ENCODE assay signal across 8 cellular contexts in the genomic region with DNA sequence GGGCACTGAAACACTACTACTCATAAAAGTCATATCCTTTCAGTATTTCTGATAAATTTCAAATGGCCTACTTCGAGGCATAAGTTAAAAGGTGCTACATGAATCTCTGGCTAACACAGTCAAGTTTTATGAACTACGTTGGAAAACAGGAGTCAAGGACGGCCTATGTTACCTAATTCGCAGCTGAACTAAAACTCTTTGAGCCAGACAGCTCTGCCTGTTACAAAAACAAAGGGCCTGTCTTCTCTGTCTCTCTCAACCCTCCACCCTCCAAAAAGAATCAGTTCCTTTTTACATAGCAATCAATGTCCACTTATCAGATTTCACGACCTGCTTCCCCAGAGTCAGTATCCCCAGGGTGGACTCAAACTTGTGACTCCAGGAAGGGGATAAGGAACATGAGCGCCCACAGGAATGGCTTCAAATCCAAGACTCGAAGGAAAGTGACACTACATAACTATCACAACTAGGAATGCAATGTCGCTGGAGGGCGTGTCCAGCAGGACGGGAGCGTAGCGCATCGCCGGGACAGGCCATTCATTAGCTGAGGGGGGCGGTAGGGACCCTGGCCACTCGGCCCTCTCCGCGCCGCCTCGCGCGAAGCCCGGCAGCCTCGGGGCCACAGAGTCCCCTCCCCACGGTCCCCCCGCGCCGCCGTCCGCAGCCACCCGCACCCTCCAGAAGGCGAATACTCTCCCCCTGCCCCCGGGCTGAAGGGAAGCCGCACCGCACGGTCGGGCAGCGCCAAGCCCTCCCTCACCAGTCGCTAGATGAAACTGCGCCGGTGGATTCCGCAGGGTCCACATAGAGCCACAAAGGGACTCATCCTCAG. TPM values are rescaled to one million over a fixed set of nuclear protein-coding genes. Genes with fewer than 3 reads are reported as not detected.
DNase-seq lines count a peak whose midpoint lies in the region; ATAC-seq and TF ChIP-seq lines count a peak whose summit lies in the region.

No MANE protein-coding gene starts in this region.

- 1% methylated on average over 42 of the region's 42 CpGs for WGBS in liver
- 1 to 2% (median 1%) methylated on average over 14 to 42 of the region's 42 CpGs for WGBS in stomach, 5 donors

- TF ChIP-seq CTCF in dorsolateral prefrontal cortex (IDR thresholded peaks at IDR 0.05 in 54 of 56, conservative IDR thresholded peaks at IDR 0.05 in 2 of 56; ENCODE audit: low read depth in 1 of 56, partially characterized antibody in 56 of 56) (peak in 9 of 56 donors; percentile 3 to 20 (median 9)), liver (IDR thresholded peaks at IDR 0.05; ENCODE audit: low read depth, low read length, missing input control) (no peak), stomach (IDR thresholded peaks at IDR 0.05) (no peak)

- peak; percentile 53 for ATAC-seq in GM21737 (IDR thresholded peaks at IDR 0.05; ENCODE audit: unreplicated experiment)

- TF ChIP-seq EP300 in stomach (IDR thresholded peaks at IDR 0.05): no peak

- H3K27me3 ChIP-seq in dorsolateral prefrontal cortex (no peaks in the 10 kb centered on the region), liver (ENCODE audit: control insufficient read depth in 4 of 4, insufficient read depth in 4 of 4, low read length in 3 of 4) (no peaks in the 10 kb centered on the region), stomach (no peaks in the 10 kb centered on the region)

- DNase-seq in activated CD4-positive, alpha-beta T cell treated with anti-CD3 and anti-CD28 coated beads for 48 hours: peak; percentile 46
- no peak for DNase-seq in activated CD4-positive, alpha-beta T cell treated with anti-CD3 and anti-CD28 coated beads for 4 hours
- DNase-seq in HuH-7 (ENCODE audit: low spot score) (peak; percentile 63), SKM-1 treated with dmso at 0.1 percent for 144 hours (lab: John Stamatoyannopoulos, UW; ENCODE audit: unreplicated experiment) (peak; percentile 33), dorsolateral prefrontal cortex (peak in 9 of 10 donors; percentile 40 to 76 (median 61)), stomach (peak; percentile 41)

- H3K9me3 ChIP-seq in liver (ENCODE audit: control insufficient read depth in 4 of 4, low read length in 3 of 4) (no peaks in the 10 kb centered on the region), stomach (no peaks in the 10 kb centered on the region)

- TF ChIP-seq RAD21 in liver (IDR thresholded peaks at IDR 0.05): peak in 1 of 2 donors; percentile 5

- H3K4me3 ChIP-seq in dorsolateral prefrontal cortex (peak overlapping the region; percentile 60 to 96 (median 88)), liver (ENCODE audit: low read depth in 1 of 3, low read length in 3 of 3) (peak overlapping the region; percentile 91 to 96 (median 96)), stomach (peak overlapping the region; percentile 76 to 93 (median 80))

- peaks cover 3 to 40% (median 16%) of the 10 kb centered on the region in 4 donors for H3K4me1 ChIP-seq in liver (ENCODE audit: control insufficient read depth in 4 of 4, insufficient read depth in 4 of 4, low read length in 3 of 4)
- H3K4me1 ChIP-seq in stomach: peaks cover 0 to 46% (median 31%) of the 10 kb centered on the region in 4 donors

- H3K9ac ChIP-seq in liver (ENCODE audit: low read depth in 1 of 2, low read length in 2 of 2): peak overlapping the region; percentile 77 to 91

- H3K27ac ChIP-seq in dorsolateral prefrontal cortex: peak overlapping the region; percentile 40 to 99 (median 96)
- H3K27ac ChIP-seq in liver (ENCODE audit: low read depth in 1 of 2, low read length in 2 of 2): peak overlapping the region; percentile 89 to 97
- peak overlapping the region; percentile 89 to 98 (median 95) for H3K27ac ChIP-seq in stomach

- TF ChIP-seq POLR2A in stomach (IDR thresholded peaks at IDR 0.05): no peak

- intact Hi-C loops in dorsolateral prefrontal cortex (cut with DNase I) (loop anchor here (5.0 to 10.0 kb wide), 2 partner anchors 820 to 948 kb away; a partner anchor contains a TSS), stomach (cut with DNase I; ENCODE audit: low total_unique reads) (no loop called here)

- H3K36me3 ChIP-seq in liver (ENCODE audit: control insufficient read depth in 4 of 4, insufficient read depth in 3 of 4, low read depth in 1 of 4, low read length in 3 of 4): peaks cover 0 to 2% (median 0%) of the 10 kb centered on the region in 4 donors
- H3K36me3 ChIP-seq in stomach: no peaks in the 10 kb centered on the region

TF ChIP-seq in liver, 16 proteins besides CTCF, POLR2A, EP300 and RAD21:
- TF ChIP-seq TAF1 (conservative IDR thresholded peaks at IDR 0.05) (peak; percentile 51), FOXA2 (IDR thresholded peaks at IDR 0.05) (no peak), RXRA (IDR thresholded peaks at IDR 0.05) (peak in 1 of 2 donors; percentile 15), HNF4A (conservative IDR thresholded peaks at IDR 0.05) (no peak)

RNA-seq across cellular contexts. Expression of a gene that starts 0.5 kb away (rescaled TPM):
- 10 to 100 TPM; 24.8 to 47.0 (median 36.3) TPM for total RNA-seq in dorsolateral prefrontal cortex
- total RNA-seq in liver: 10 to 100 TPM; 22.3 to 66.8 TPM
- polyA plus RNA-seq in liver: 10 to 100 TPM; 14.1 to 19.8 TPM
- 10 to 100 TPM; 19.7 to 93.4 (median 37.3) TPM for total RNA-seq in stomach
- polyA plus RNA-seq in stomach: 10 to 100 TPM; 15.9 to 30.9 (median 16.1) TPM

Comparison
In these comparisons a context has a peak if more than half of its experiments do, and no peak if none do; other contexts are left out.
1. DNase-seq: peak in activated CD4-positive, alpha-beta T cell treated with anti-CD3 and anti-CD28 coated beads for 48 hours (single experiment), HuH-7 (single experiment), SKM-1 treated with dmso at 0.1 percent for 144 hours (single experiment), dorsolateral prefrontal cortex (9 of 10) and stomach (single experiment); none in activated CD4-positive, alpha-beta T cell treated with anti-CD3 and anti-CD28 coated beads for 4 hours (0 of 2).
2. Peak in every context shown above with its lines, with median percentiles within 50 percentile points of each other: H3K27ac ChIP-seq and H3K4me3 ChIP-seq.